ENCODE assay signal across 14 cellular contexts in the genomic region with DNA sequence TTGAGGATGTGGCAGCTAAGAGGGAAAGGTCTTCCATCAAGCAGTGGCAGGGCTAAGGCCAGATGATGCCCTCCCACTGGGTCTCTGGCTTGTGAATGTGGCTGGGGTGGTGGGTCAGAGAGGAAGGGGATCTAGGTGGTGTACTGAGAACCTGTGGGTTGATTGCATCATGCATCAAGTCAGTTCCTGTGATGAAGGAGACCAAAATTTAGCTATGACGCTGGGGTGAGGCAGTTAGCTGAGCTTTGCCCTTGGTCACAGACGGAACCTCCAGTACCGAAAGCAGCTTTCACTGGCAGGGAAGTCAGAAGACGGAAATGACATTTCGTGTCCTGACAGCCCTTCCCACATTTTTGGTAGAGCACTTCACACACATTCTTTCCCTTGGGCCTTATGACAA. TPM values are rescaled to one million over a fixed set of nuclear protein-coding genes. Genes with fewer than 3 reads are reported as not detected.
A peak's percentile ranks its signal among the peaks of the same experiment; 100 is the strongest.
DNase-seq lines count a peak whose midpoint lies in the region; ATAC-seq and TF ChIP-seq lines count a peak whose summit lies in the region.
"Had no signal": no experiment of that assay in that cellular context is flagged by ENCODE, and none has a peak within 500 bp of the region (broad histone marks: within the 10 kb centered on the region; RNA-seq: fewer than 3 reads in every experiment).

No MANE protein-coding gene starts in this region.

- TF ChIP-seq CTCF in CD14-positive monocyte (IDR thresholded peaks at IDR 0.05) (no peak), Peyer's patch (IDR thresholded peaks at IDR 0.05) (no peak), esophagus squamous epithelium (IDR thresholded peaks at IDR 0.05) (no peak), osteoblast (IDR thresholded peaks at IDR 0.05; ENCODE audit: extremely low read depth, low read depth, low read length) (no peak), SK-N-SH (IDR thresholded peaks at IDR 0.05) (no peak), endothelial cell (IDR thresholded peaks at IDR 0.05; ENCODE audit: unreplicated experiment) (no peak)

- intact Hi-C loops in CD14-positive monocyte (cut with micrococcal nuclease): loop anchor here in 1 of 2 donors (5.0 to 10.0 kb wide), 2 partner anchors 342 to 410 kb away; no protein-coding TSS in a partner anchor
- intact Hi-C loops in esophagus squamous epithelium (cut with DNase I): loop anchor here (5.0 kb wide), 1 partner anchor 342 kb away; no protein-coding TSS in a partner anchor

- H3K4me1 Mint-ChIP-seq in CD14-positive monocyte (peaks cover 36% of the 10 kb centered on the region), endothelial cell (ENCODE audit: unreplicated experiment) (peaks cover 5% of the 10 kb centered on the region)

- TF ChIP-seq EP300 in SK-N-SH (IDR thresholded peaks at IDR 0.05; ENCODE audit: borderline replicate concordance in 1 of 2, low read depth in 1 of 2, low read length in 1 of 2): no peak

- CTCF ChIA-PET in SK-N-SH (lab: Yijun Ruan, JAX): interaction anchor here (11.4 kb wide), 1 partner anchor 344 kb away, joined by 271 read pairs; no protein-coding TSS in a partner anchor

- H3K27me3 ChIP-seq in Peyer's patch: no peaks in the 10 kb centered on the region
- H3K27me3 ChIP-seq in esophagus squamous epithelium: no peaks in the 10 kb centered on the region
- H3K27me3 ChIP-seq in osteoblast (ENCODE audit: insufficient read depth, low read length): no peaks in the 10 kb centered on the region
- no peaks in the 10 kb centered on the region for H3K27me3 ChIP-seq in SK-N-SH (ENCODE audit: insufficient read depth)

- no peak overlapping the region for H3K9ac ChIP-seq in SK-N-SH

- H3K4me2 ChIP-seq in osteoblast (ENCODE audit: insufficient read depth, low read length): no peak overlapping the region
- no peak overlapping the region for H3K4me2 ChIP-seq in SK-N-SH

- peak overlapping the region; percentile 89 to 99 (median 94) for H3K27ac Mint-ChIP-seq in CD14-positive monocyte
- no peak overlapping the region for H3K27ac Mint-ChIP-seq in endothelial cell (ENCODE audit: unreplicated experiment)

- H3K9me2 ChIP-seq in SK-N-SH: no peaks in the 10 kb centered on the region

- peak overlapping the region; percentile 31 to 75 (median 41) for H3K27ac ChIP-seq in Peyer's patch
- H3K27ac ChIP-seq in esophagus squamous epithelium: peak overlapping the region; percentile 47 to 78 (median 74)
- H3K27ac ChIP-seq in osteoblast (ENCODE audit: low read depth, low read length): peak overlapping the region; percentile 2
- H3K27ac ChIP-seq in SK-N-SH (ENCODE audit: low read depth in 2 of 2, low read length in 1 of 2): no peak overlapping the region

- H3K4me3 Mint-ChIP-seq in CD14-positive monocyte: peak overlapping the region; percentile 25 to 71
- no peak overlapping the region for H3K4me3 Mint-ChIP-seq in endothelial cell (ENCODE audit: unreplicated experiment)

- H3K36me3 Mint-ChIP-seq in CD14-positive monocyte (peaks cover 62 to 73% of the 10 kb centered on the region in 2 donors), endothelial cell (ENCODE audit: low read depth, unreplicated experiment) (peaks cover 30% of the 10 kb centered on the region)

- 51 to 61% methylated on average over 5 of the region's 5 CpGs for WGBS in esophagus squamous epithelium, 2 donors
- 100% methylated on average over 5 of the region's 5 CpGs for WGBS in SK-N-SH (ENCODE audit: low lambda C conversion rate)

- H3K79me2 ChIP-seq in osteoblast (ENCODE audit: insufficient read depth, low read length) (no peaks in the 10 kb centered on the region), SK-N-SH (ENCODE audit: insufficient read depth) (no peaks in the 10 kb centered on the region)

- H3K27me3 Mint-ChIP-seq in CD14-positive monocyte (ENCODE audit: low read depth in 3 of 3) (peaks cover 0 to 2% (median 2%) of the 10 kb centered on the region in 3 donors), endothelial cell (ENCODE audit: unreplicated experiment) (peaks cover 17% of the 10 kb centered on the region)

- H3K4me1 ChIP-seq in Peyer's patch (peaks cover 0 to 9% (median 0%) of the 10 kb centered on the region in 4 donors), esophagus squamous epithelium (peaks cover 6 to 65% (median 27%) of the 10 kb centered on the region in 3 donors), osteoblast (ENCODE audit: insufficient read depth, low read length) (peaks cover 49% of the 10 kb centered on the region), SK-N-SH (ENCODE audit: control insufficient read depth in 1 of 2, insufficient read depth in 2 of 2, low read depth in 1 of 2, low read length in 1 of 2) (peaks cover 5 to 10% of the 10 kb centered on the region in 2 experiments; a peak in 2 of 4 replicates)

- no peak for TF ChIP-seq RAD21 in SK-N-SH (IDR thresholded peaks at IDR 0.05; ENCODE audit: low read length)

- H3K9me3 ChIP-seq in Peyer's patch (no peaks in the 10 kb centered on the region), esophagus squamous epithelium (no peaks in the 10 kb centered on the region), osteoblast (ENCODE audit: low read depth, low read length) (no peaks in the 10 kb centered on the region), SK-N-SH (no peaks in the 10 kb centered on the region)

- no peak for ATAC-seq in GM21390 (IDR thresholded peaks at IDR 0.05; ENCODE audit: unreplicated experiment)
- ATAC-seq: left lobe of liver, SK-N-SH treated with all-trans-retinoic acid at 6 μM for 48 hours had no signal

- no peak overlapping the region for H2AFZ ChIP-seq in osteoblast (ENCODE audit: low read length)
- no peak overlapping the region for H2AFZ ChIP-seq in SK-N-SH (ENCODE audit: low read depth)

- H3K9me3 Mint-ChIP-seq in CD14-positive monocyte (no peaks in the 10 kb centered on the region), endothelial cell (ENCODE audit: unreplicated experiment) (no peaks in the 10 kb centered on the region)

- TF ChIP-seq POLR2A in Peyer's patch (IDR thresholded peaks at IDR 0.05) (no peak), esophagus squamous epithelium (IDR thresholded peaks at IDR 0.05) (no peak)

- H4K20me1 ChIP-seq in osteoblast (ENCODE audit: insufficient read depth, low read length) (no peaks in the 10 kb centered on the region), SK-N-SH (ENCODE audit: insufficient read depth) (no peaks in the 10 kb centered on the region)

- H3K36me3 ChIP-seq in Peyer's patch: no peaks in the 10 kb centered on the region
- H3K36me3 ChIP-seq in esophagus squamous epithelium: peaks cover 0 to 39% (median 0%) of the 10 kb centered on the region in 3 donors
- peaks cover 32% of the 10 kb centered on the region for H3K36me3 ChIP-seq in osteoblast (ENCODE audit: insufficient read depth, low read length)
- peaks cover 7 to 8% of the 10 kb centered on the region in 2 experiments for H3K36me3 ChIP-seq in SK-N-SH (replicated peaks in 1 of 2; ENCODE audit: control insufficient read depth in 1 of 2, insufficient read depth in 2 of 2, low read length in 1 of 2)

- H3K4me3 ChIP-seq in Peyer's patch: no peak overlapping the region
- no peak overlapping the region for H3K4me3 ChIP-seq in esophagus squamous epithelium
- no peak overlapping the region for H3K4me3 ChIP-seq in osteoblast (ENCODE audit: insufficient read depth, low read length)
- no peak overlapping the region for H3K4me3 ChIP-seq in SK-N-SH (ENCODE audit: low read depth in 2 of 2, low read length in 1 of 2)

- peak; percentile 80 for DNase-seq in CD14-positive monocyte (ENCODE audit: low spot score)
- DNase-seq in Peyer's patch: no peak
- no peak for DNase-seq in esophagus squamous epithelium (lab: John Stamatoyannopoulos, UW)
- DNase-seq in osteoblast (ENCODE audit: insufficient read length, low spot score, missing footprints): peak; percentile 9
- no peak for DNase-seq in SK-N-SH
- DNase-seq in endothelial cell (ENCODE audit: low spot score): no peak
- no peak for DNase-seq in stimulated activated CD4-positive, alpha-beta T cell treated with anti-CD3 and anti-CD28 coated beads, Interleukin-4, amount 100 ng/mL, for 1 hour
- DNase-seq: activated gamma-delta T cell treated with Interleukin-2 at 50 U/mL for 16 hours; erythroblast; small intestine; stimulated activated naive CD4-positive, alpha-beta T cell had no signal

- H3F3A ChIP-seq in SK-N-SH (replicated peaks; ENCODE audit: insufficient read depth): peaks cover 4% of the 10 kb centered on the region

- POLR2A ChIA-PET in SK-N-SH (lab: Yijun Ruan, JAX): no interaction called here

TF ChIP-seq in SK-N-SH, 30 proteins besides CTCF, POLR2A, EP300 and RAD21:
- TF ChIP-seq MXI1 (IDR thresholded peaks at IDR 0.05; ENCODE audit: low read depth, low read length): no peak
- no peak for TF ChIP-seq FOSL2 (IDR thresholded peaks at IDR 0.05; ENCODE audit: borderline replicate concordance, low read depth)
- no peak for TF ChIP-seq JUND (IDR thresholded peaks at IDR 0.05)
- no peak for TF ChIP-seq NRF1 (IDR thresholded peaks at IDR 0.05; ENCODE audit: low read depth, low read length)
- TF ChIP-seq FOXM1 (IDR thresholded peaks at IDR 0.05; ENCODE audit: low read depth): no peak
TF ChIP-seq in SK-N-SH: peak in this region for 0.

RNA-seq across cellular contexts. Expression of gene ATG16L2, which starts 20.7 kb away (rescaled TPM):
- polyA plus RNA-seq in CD14-positive monocyte (10 to 100 TPM; 36.9 to 46.8 TPM), SK-N-SH (2012; rRNA removed) (26.9 and 29.4 TPM in 2 replicates)
- total RNA-seq in Peyer's patch (100 to 1,000 TPM in 1 of 4 donors, 10 to 100 TPM in 3; 39.9 to 226 (median 65.0) TPM), esophagus squamous epithelium (10 to 100 TPM; 21.7 to 46.5 (median 26.4) TPM), osteoblast (11.9 and 12.4 TPM in 2 replicates), endothelial cell (ENCODE audit: unreplicated experiment) (51.0 TPM)
- 3.8 and 6.1 TPM in 2 replicates for polyA plus RNA-seq in SK-N-SH (2012; cell fraction: cytosol; rRNA removed)
- polyA plus RNA-seq in SK-N-SH (2012; cell fraction: nucleus; rRNA removed): 205 and 218 TPM in 2 replicates

RNA-seq across cellular contexts. Expression of gene STARD10, which starts 41.1 kb away (rescaled TPM):
- 10 to 100 TPM; 13.6 to 15.4 TPM for polyA plus RNA-seq in CD14-positive monocyte
- 100 to 1,000 TPM; 118 to 187 (median 168) TPM for total RNA-seq in Peyer's patch
- 10 to 100 TPM; 42.2 to 83.1 (median 49.4) TPM for total RNA-seq in esophagus squamous epithelium
- 25.3 and 25.7 TPM in 2 replicates for total RNA-seq in osteoblast
- polyA plus RNA-seq in SK-N-SH (2012; rRNA removed): 42.2 and 47.7 TPM in 2 replicates
- polyA plus RNA-seq in SK-N-SH (2012; cell fraction: cytosol; rRNA removed): 20.7 and 30.1 TPM in 2 replicates
- 23.7 and 25.6 TPM in 2 replicates for polyA plus RNA-seq in SK-N-SH (2012; cell fraction: nucleus; rRNA removed)
- 13.4 TPM for total RNA-seq in endothelial cell (ENCODE audit: unreplicated experiment)

Comparison
In these comparisons a context has a peak if more than half of its experiments do, and no peak if none do; other contexts are left out.
1. DNase-seq: peak in CD14-positive monocyte (single experiment) and osteoblast (single experiment); none in Peyer's patch (0 of 3), esophagus squamous epithelium (single experiment), SK-N-SH (single experiment), endothelial cell (single experiment) and stimulated activated CD4-positive, alpha-beta T cell treated with anti-CD3 and anti-CD28 coated beads, Interleukin-4, amount 100 ng/mL, for 1 hour (single experiment).
2. H3K27ac ChIP-seq: peak in Peyer's patch (4 of 4), esophagus squamous epithelium (4 of 4) and osteoblast (single experiment); none in SK-N-SH (0 of 2).